In the genomic region with DNA sequence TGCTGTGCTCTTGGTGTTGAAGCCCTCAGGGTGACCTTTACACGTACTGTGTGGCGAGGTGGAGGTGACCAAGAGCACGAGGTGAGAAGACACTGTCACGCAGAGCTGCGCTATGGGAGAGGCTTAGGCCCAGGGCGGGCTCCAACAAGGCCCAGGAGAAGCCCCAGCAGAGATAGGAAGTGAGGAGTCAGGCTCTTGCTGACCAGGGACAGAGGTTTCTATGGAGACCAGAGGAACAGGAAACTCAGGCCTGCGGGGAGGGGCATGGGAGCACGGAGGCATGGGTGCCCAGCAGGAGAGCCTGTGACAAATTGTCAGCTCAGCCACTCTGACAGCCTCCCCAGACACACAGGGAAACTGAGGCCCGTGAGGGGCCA, we compare ENCODE assay signal across 8 cellular contexts. TPM values are rescaled to one million over a fixed set of nuclear protein-coding genes. Genes with fewer than 3 reads are reported as not detected.
DNase-seq lines count a peak whose midpoint lies in the region; ATAC-seq lines count a peak whose summit lies in the region.

No MANE protein-coding gene starts in this region.

- ATAC-seq in HG02763 (IDR thresholded peaks at IDR 0.05; ENCODE audit: unreplicated experiment) (no peak), HG03095 (IDR thresholded peaks at IDR 0.05; ENCODE audit: unreplicated experiment) (no peak)

- no peaks in the 10 kb centered on the region for H3K36me3 ChIP-seq in endocrine pancreas (ENCODE audit: control insufficient read depth, insufficient read depth, low read length)

- H3K4me3 ChIP-seq in endocrine pancreas (ENCODE audit: control insufficient read depth, insufficient read depth, low read length): no peak overlapping the region

- H3K9ac ChIP-seq in endocrine pancreas (ENCODE audit: control insufficient read depth, insufficient read depth, low read length): peak overlapping the region; percentile 80

- no peaks in the 10 kb centered on the region for H3K4me1 ChIP-seq in endocrine pancreas (ENCODE audit: control insufficient read depth, insufficient read depth, low read length)

- peak; percentile 88 for DNase-seq in ELR (ENCODE audit: low read depth)
- peak; percentile 16 for DNase-seq in SHP77 treated with DMSO at 0.1 percent for 48 hours (lab: John Stamatoyannopoulos, UW)
- peak; percentile 88 for DNase-seq in myocyte (ENCODE audit: low read depth)
- DNase-seq in GF-D8 (lab: John Stamatoyannopoulos, UW): no peak
- DNase-seq in stimulated activated CD4-positive, alpha-beta T cell treated with anti-CD3 and anti-CD28 coated beads, Interleukin-4, amount 100 ng/mL, for 4 hours: no peak

- no peaks in the 10 kb centered on the region for H3K27me3 ChIP-seq in endocrine pancreas (ENCODE audit: control insufficient read depth, insufficient read depth, low read length)

- H3K9me3 ChIP-seq in endocrine pancreas (ENCODE audit: control insufficient read depth, low read length): no peaks in the 10 kb centered on the region

RNA-seq across cellular contexts. Expression of a gene that starts 15.8 kb away (rescaled TPM):
- 103 and 129 TPM in 2 replicates for total RNA-seq in myocyte
- 53.9 TPM for polyA plus RNA-seq in myocyte (2012)

RNA-seq across cellular contexts. Expression of a gene that starts 18.4 kb away (rescaled TPM):
- 147 and 185 TPM in 2 replicates for total RNA-seq in myocyte
- polyA plus RNA-seq in myocyte (2012): 89.0 TPM

RNA-seq across cellular contexts. Expression of a gene that starts 28.6 kb away (rescaled TPM):
- 0.19 TPM in 1 of 2 replicates, not detected in the other for total RNA-seq in myocyte
- 0.55 TPM for polyA plus RNA-seq in myocyte (2012)

Comparison
In these comparisons a context has a peak if more than half of its experiments do, and no peak if none do; other contexts are left out.
1. DNase-seq: peak in ELR (single experiment), SHP77 treated with DMSO at 0.1 percent for 48 hours (single experiment) and myocyte (single experiment); none in GF-D8 (single experiment) and stimulated activated CD4-positive, alpha-beta T cell treated with anti-CD3 and anti-CD28 coated beads, Interleukin-4, amount 100 ng/mL, for 4 hours (0 of 2).